20 cellular contexts compared by ENCODE assay signal in the genomic region with DNA sequence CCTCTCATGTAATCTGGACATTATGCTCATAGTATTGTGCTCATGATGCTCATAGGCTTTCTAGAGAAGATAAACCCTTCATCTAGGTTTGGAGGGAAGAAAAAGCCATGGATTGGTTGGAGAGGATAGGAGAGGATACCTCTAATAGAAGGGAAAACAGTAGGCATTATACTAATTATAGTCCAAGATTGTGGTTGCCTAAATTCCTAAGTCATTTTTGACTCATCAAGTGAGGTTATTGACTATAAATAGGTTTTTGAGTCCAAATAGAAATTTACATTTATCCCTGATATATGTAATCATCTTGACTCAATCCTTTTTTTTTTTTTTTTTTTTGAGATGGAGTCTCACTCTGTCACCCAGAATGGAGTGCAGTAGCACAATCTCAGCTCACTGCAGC.
"Had no signal": no experiment of that assay in that cellular context is flagged by ENCODE, and none has a peak within 500 bp of the region (broad histone marks: within the 10 kb centered on the region; RNA-seq: fewer than 3 reads in every experiment).

No MANE protein-coding gene starts in this region.

- H3K4me3 ChIP-seq: cardiac muscle cell, esophagus squamous epithelium, left lung, pancreas, sigmoid colon, spleen, testis had no signal

- H3K27ac Mint-ChIP-seq: activated T-cell treated with anti-CD3 and anti-CD28 coated beads, Interleukin-2, amount 50 U/mL, for 72 hours; natural killer cell; stimulated activated memory B cell treated with anti-CD40 and anti-IgM and Interleukin-4, amounts not matched to agents 10 μg/mL and 1 μg/mL and 100 μg/mL, for 72 hours; T-helper 17 cell; type B pancreatic cell had no signal

- DNase-seq: activated CD4-positive, alpha-beta T cell treated with anti-CD3 and anti-CD28 coated beads, Interleukin-2, amount 50 U/mL, for 4 hours; activated effector memory CD4-positive, alpha-beta T cell treated with anti-CD3 and anti-CD28 coated beads, Interleukin-2, amount 50 U/mL, for 16 hours; activated naive CD4-positive, alpha-beta T cell treated with anti-CD3 and anti-CD28 coated beads, Interleukin-2, amount 50 U/mL, for 16 hours; activated T-cell treated with anti-CD3 and anti-CD28 coated beads, Interleukin-2, amount 50 U/mL, for 72 hours; dermis blood vessel endothelial cell; effector memory CD4-positive, alpha-beta T cell; esophagus squamous epithelium; foreskin melanocyte; head of caudate nucleus; left lung; natural killer cell; pancreas; sigmoid colon; spleen; stimulated activated CD4-positive, alpha-beta T cell treated with anti-CD3 and anti-CD28 coated beads, Interleukin-4, amount 100 ng/mL, for 4 hours; T-helper 17 cell; testis had no signal

- H3K9me3 Mint-ChIP-seq: activated T-cell treated with anti-CD3 and anti-CD28 coated beads, Interleukin-2, amount 50 U/mL, for 72 hours; natural killer cell; stimulated activated memory B cell treated with anti-CD40 and anti-IgM and Interleukin-4, amounts not matched to agents 10 μg/mL and 1 μg/mL and 100 μg/mL, for 72 hours; type B pancreatic cell had no signal

- H3K4me3 Mint-ChIP-seq: activated T-cell treated with anti-CD3 and anti-CD28 coated beads, Interleukin-2, amount 50 U/mL, for 72 hours; natural killer cell; stimulated activated memory B cell treated with anti-CD40 and anti-IgM and Interleukin-4, amounts not matched to agents 10 μg/mL and 1 μg/mL and 100 μg/mL, for 72 hours; T-helper 17 cell; type B pancreatic cell had no signal

- H3K27me3 Mint-ChIP-seq: T-helper 17 cell had no signal

- ATAC-seq: activated T-cell treated with anti-CD3 and anti-CD28 coated beads, Interleukin-2, amount 50 U/mL, for 72 hours; left lung; natural killer cell; pancreas; stimulated activated memory B cell treated with anti-CD40 and anti-IgM and Interleukin-4, amounts not matched to agents 10 μg/mL and 1 μg/mL and 100 μg/mL, for 72 hours; T-helper 17 cell had no signal

- H3K36me3 Mint-ChIP-seq: natural killer cell; stimulated activated memory B cell treated with anti-CD40 and anti-IgM and Interleukin-4, amounts not matched to agents 10 μg/mL and 1 μg/mL and 100 μg/mL, for 72 hours; type B pancreatic cell had no signal

- H3K27ac ChIP-seq: cardiac muscle cell, esophagus squamous epithelium, left lung, pancreas, sigmoid colon, spleen, testis had no signal

- H3K36me3 ChIP-seq: cardiac muscle cell, esophagus squamous epithelium, left lung, pancreas, sigmoid colon had no signal

- H3K9me3 ChIP-seq: esophagus squamous epithelium, left lung, pancreas, sigmoid colon, spleen, testis had no signal

- H3K27me3 ChIP-seq: pancreas, sigmoid colon, testis had no signal

- H3K4me1 ChIP-seq: pancreas had no signal
